ENCODE assay signal across 8 cellular contexts in genomic region chr17:57097832-57098421, GRCh38. TPM values are rescaled to one million over a fixed set of nuclear protein-coding genes. Genes with fewer than 3 reads are reported as not detected.
DNase-seq lines count a peak whose midpoint lies in the region; TF ChIP-seq lines count a peak whose summit lies in the region.

No MANE protein-coding gene starts in this region.

- H3K36me3 ChIP-seq in brain microvascular endothelial cell (replicated peaks) (no peaks in the 10 kb centered on the region), vagina (no peaks in the 10 kb centered on the region), A673 (ENCODE audit: insufficient read depth, low read length, poor library complexity, severe bottlenecking) (no peaks in the 10 kb centered on the region)

- DNase-seq in NCI-H526 (lab: John Stamatoyannopoulos, UW) (peak; percentile 45 to 55), NCI-H526 treated with DMSO at 0.1 percent for 48 hours (lab: John Stamatoyannopoulos, UW) (no peak), brain microvascular endothelial cell (peak; percentile 63), kidney tubule cell (ENCODE audit: low spot score) (peak; percentile 55), vagina (ENCODE audit: extremely low spot score in 2 of 2) (no peak), A673 (ENCODE audit: low spot score) (no peak), immature natural killer cell (no peak)
- DNase-seq in activated CD4-positive, alpha-beta T cell treated with anti-CD3 and anti-CD28 coated beads for 4 hours: no peak

- H3K4me3 Mint-ChIP-seq in immature natural killer cell: no peak overlapping the region

- peaks cover 0 to 5% (median 1%) of the 10 kb centered on the region in 3 donors for H3K27me3 Mint-ChIP-seq in immature natural killer cell (ENCODE audit: low read depth in 3 of 3)

- TF ChIP-seq CTCF in brain microvascular endothelial cell (IDR thresholded peaks at IDR 0.05; ENCODE audit: low read depth, low read length, missing control alignments) (no peak), vagina (IDR thresholded peaks at IDR 0.05) (no peak), A673 (conservative IDR thresholded peaks at IDR 0.05; ENCODE audit: low read depth, low read length) (no peak)

- H3K4me3 ChIP-seq in brain microvascular endothelial cell (ENCODE audit: low read depth, low read length): no peak overlapping the region
- H3K4me3 ChIP-seq in vagina: no peak overlapping the region
- H3K4me3 ChIP-seq in A673 (ENCODE audit: low read depth, low read length, poor library complexity, severe bottlenecking): no peak overlapping the region

- no peak for TF ChIP-seq POLR2A in vagina (IDR thresholded peaks at IDR 0.05)

- no peaks in the 10 kb centered on the region for H3K9me3 Mint-ChIP-seq in immature natural killer cell

- in situ Hi-C loops in brain microvascular endothelial cell (cut with HindIII; ENCODE audit: low pct_ligation_motif_present, low sequenced_read_pairs): no loop called here

- H3K27me3 ChIP-seq in brain microvascular endothelial cell (replicated peaks) (no peaks in the 10 kb centered on the region), vagina (no peaks in the 10 kb centered on the region), A673 (replicated peaks; ENCODE audit: insufficient read depth, low read depth, low read length, poor library complexity) (no peaks in the 10 kb centered on the region)

- H3K27ac ChIP-seq in brain microvascular endothelial cell: no peak overlapping the region
- H3K27ac ChIP-seq in vagina: peak overlapping the region; percentile 65
- no peak overlapping the region for H3K27ac ChIP-seq in A673 (ENCODE audit: low read depth, low read length, poor library complexity, severe bottlenecking)

- intact Hi-C loops in vagina (cut with DNase I): no loop called here
- intact Hi-C loops in A673 (cut with micrococcal nuclease; ENCODE audit: unreplicated experiment): no loop called here

- H3K27ac Mint-ChIP-seq in immature natural killer cell: no peak overlapping the region

- H3K9me3 ChIP-seq in vagina (no peaks in the 10 kb centered on the region), A673 (ENCODE audit: low read depth, low read length, poor library complexity, severe bottlenecking) (no peaks in the 10 kb centered on the region)

- H3K36me3 Mint-ChIP-seq in immature natural killer cell: peaks cover 0 to 3% (median 0%) of the 10 kb centered on the region in 3 donors

- CTCF ChIA-PET in A673 (lab: Charles Lee): no interaction called here

- no TSS peak for BruUV-seq in A673 (replicated peaks; lab: Mats Ljungman, UMichigan)

- POLR2A ChIA-PET in A673 (lab: Charles Lee; ENCODE audit: low non-redundant PET): no interaction called here

- H3K4me1 Mint-ChIP-seq in immature natural killer cell: peaks cover 0 to 1% of the 10 kb centered on the region in 2 donors

- H3K4me1 ChIP-seq in vagina: peaks cover 43% of the 10 kb centered on the region
- peaks cover 5% of the 10 kb centered on the region for H3K4me1 ChIP-seq in A673 (ENCODE audit: insufficient read depth, low read length, poor library complexity, severe bottlenecking)

RNA-seq across cellular contexts. Expression of gene AKAP1, which starts 12.9 kb away (rescaled TPM):
- total RNA-seq in vagina: 94.3 TPM
- 38.8 and 43.4 TPM in 2 replicates for total RNA-seq in A673 (2021)
- polyA plus RNA-seq in immature natural killer cell: 10 to 100 TPM in 1 of 3 donors, 1 to 10 TPM in 2; 3.6 to 13.3 (median 6.1) TPM

Comparison
In these comparisons a context has a peak if more than half of its experiments do, and no peak if none do; other contexts are left out.
1. DNase-seq: peak in NCI-H526 (2 of 2), brain microvascular endothelial cell (single experiment) and kidney tubule cell (single experiment); none in NCI-H526 treated with DMSO at 0.1 percent for 48 hours (single experiment), vagina (0 of 2), activated CD4-positive, alpha-beta T cell treated with anti-CD3 and anti-CD28 coated beads for 4 hours (0 of 2), A673 (single experiment) and immature natural killer cell (0 of 3).